ENCODE assay signal across 16 cellular contexts in genomic region chr3:77041156-77041696, GRCh38. TPM values are rescaled to one million over a fixed set of nuclear protein-coding genes. Genes with fewer than 3 reads are reported as not detected.
DNase-seq lines count a peak whose midpoint lies in the region; ATAC-seq and TF ChIP-seq lines count a peak whose summit lies in the region.
"Had no signal": no experiment of that assay in that cellular context is flagged by ENCODE, and none has a peak within 500 bp of the region (broad histone marks: within the 10 kb centered on the region; RNA-seq: fewer than 3 reads in every experiment).

No MANE protein-coding gene starts in this region.

- peak overlapping the region; percentile 92 to 99 (median 95) for H3K4me3 Mint-ChIP-seq in brain
- H3K4me3 Mint-ChIP-seq in activated CD8-positive, alpha-beta memory T cell treated with anti-CD3 and anti-CD28 coated beads, Interleukin-2, amount 10 ng/mL, durations not matched to agents 7 days and 5 days = no peak overlapping the region
- H3K4me3 Mint-ChIP-seq in activated CD4-positive, alpha-beta T cell treated with anti-CD3 and anti-CD28 coated beads, Interleukin-2, amount 10 ng/mL, durations not matched to agents 7 days and 5 days = no peak overlapping the region
- H3K4me3 Mint-ChIP-seq: dendritic cell treated with granulocyte-macrophage colony-stimulating factor and Interleukin-4, amounts not matched to agents 40 ng/mL and 50 ng/mL, for 4 days; T-cell had no signal

- no peak for TF ChIP-seq CTCF in brain (conservative IDR thresholded peaks at IDR 0.05)
- TF ChIP-seq CTCF in lower lobe of right lung (IDR thresholded peaks at IDR 0.05) = no peak

- peaks cover 17% of the 10 kb centered on the region for H3K27me3 Mint-ChIP-seq in brain
- peaks cover 32% of the 10 kb centered on the region for H3K27me3 Mint-ChIP-seq in activated CD8-positive, alpha-beta memory T cell treated with anti-CD3 and anti-CD28 coated beads, Interleukin-2, amount 10 ng/mL, durations not matched to agents 7 days and 5 days
- H3K27me3 Mint-ChIP-seq in activated CD4-positive, alpha-beta T cell treated with anti-CD3 and anti-CD28 coated beads, Interleukin-2, amount 10 ng/mL, durations not matched to agents 7 days and 5 days = peaks cover 36% of the 10 kb centered on the region

- peaks cover 0 to 2% (median 0%) of the 10 kb centered on the region in 5 experiments for H3K9me3 Mint-ChIP-seq in brain
- H3K9me3 Mint-ChIP-seq in activated CD8-positive, alpha-beta memory T cell treated with anti-CD3 and anti-CD28 coated beads, Interleukin-2, amount 10 ng/mL, durations not matched to agents 7 days and 5 days (ENCODE audit: low read depth) = no peaks in the 10 kb centered on the region
- no peaks in the 10 kb centered on the region for H3K9me3 Mint-ChIP-seq in activated CD4-positive, alpha-beta T cell treated with anti-CD3 and anti-CD28 coated beads, Interleukin-2, amount 10 ng/mL, durations not matched to agents 7 days and 5 days
- H3K9me3 Mint-ChIP-seq: dendritic cell treated with granulocyte-macrophage colony-stimulating factor and Interleukin-4, amounts not matched to agents 40 ng/mL and 50 ng/mL, for 4 days had no signal

- H3K36me3 ChIP-seq in lower lobe of right lung = no peaks in the 10 kb centered on the region
- H3K36me3 ChIP-seq: BLaER1, right lobe of liver had no signal

- no peaks in the 10 kb centered on the region for H3K9me3 ChIP-seq in lower lobe of right lung
- H3K9me3 ChIP-seq: right lobe of liver had no signal

- CTCF ChIA-PET in activated CD8-positive, alpha-beta memory T cell treated with anti-CD3 and anti-CD28 coated beads, Interleukin-2, amount 10 ng/mL, durations not matched to agents 7 days and 5 days (lab: Charles Lee) = no interaction called here
- CTCF ChIA-PET in activated CD4-positive, alpha-beta T cell treated with anti-CD3 and anti-CD28 coated beads, Interleukin-2, amount 10 ng/mL, durations not matched to agents 7 days and 5 days (lab: Charles Lee) = no interaction called here

- no peak for ATAC-seq in lower lobe of right lung
- ATAC-seq in activated CD8-positive, alpha-beta memory T cell treated with anti-CD3 and anti-CD28 coated beads, Interleukin-2, amount 10 ng/mL, durations not matched to agents 7 days and 5 days = no peak
- ATAC-seq: right lobe of liver, T-cell had no signal

- no peak overlapping the region for H3K27ac ChIP-seq in lower lobe of right lung
- H3K27ac ChIP-seq: BLaER1, right lobe of liver had no signal

- peaks cover 37% of the 10 kb centered on the region for H3K4me1 Mint-ChIP-seq in brain
- no peaks in the 10 kb centered on the region for H3K4me1 Mint-ChIP-seq in activated CD8-positive, alpha-beta memory T cell treated with anti-CD3 and anti-CD28 coated beads, Interleukin-2, amount 10 ng/mL, durations not matched to agents 7 days and 5 days
- no peaks in the 10 kb centered on the region for H3K4me1 Mint-ChIP-seq in activated CD4-positive, alpha-beta T cell treated with anti-CD3 and anti-CD28 coated beads, Interleukin-2, amount 10 ng/mL, durations not matched to agents 7 days and 5 days

- intact Hi-C loops in lower lobe of right lung (cut with DNase I) = no loop called here

- peaks cover 6% of the 10 kb centered on the region for H3K36me3 Mint-ChIP-seq in brain
- H3K36me3 Mint-ChIP-seq in activated CD8-positive, alpha-beta memory T cell treated with anti-CD3 and anti-CD28 coated beads, Interleukin-2, amount 10 ng/mL, durations not matched to agents 7 days and 5 days = peaks cover 2% of the 10 kb centered on the region
- no peaks in the 10 kb centered on the region for H3K36me3 Mint-ChIP-seq in activated CD4-positive, alpha-beta T cell treated with anti-CD3 and anti-CD28 coated beads, Interleukin-2, amount 10 ng/mL, durations not matched to agents 7 days and 5 days (ENCODE audit: low read depth)
- H3K36me3 Mint-ChIP-seq: T-cell had no signal

- H3K27ac Mint-ChIP-seq in brain = peak overlapping the region; percentile 82 to 98 (median 97)
- no peak overlapping the region for H3K27ac Mint-ChIP-seq in activated CD8-positive, alpha-beta memory T cell treated with anti-CD3 and anti-CD28 coated beads, Interleukin-2, amount 10 ng/mL, durations not matched to agents 7 days and 5 days
- no peak overlapping the region for H3K27ac Mint-ChIP-seq in activated CD4-positive, alpha-beta T cell treated with anti-CD3 and anti-CD28 coated beads, Interleukin-2, amount 10 ng/mL, durations not matched to agents 7 days and 5 days
- H3K27ac Mint-ChIP-seq: dendritic cell treated with granulocyte-macrophage colony-stimulating factor and Interleukin-4, amounts not matched to agents 40 ng/mL and 50 ng/mL, for 4 days had no signal

- POLR2A ChIA-PET in activated CD4-positive, alpha-beta T cell treated with anti-CD3 and anti-CD28 coated beads, Interleukin-2, amount 10 ng/mL, durations not matched to agents 7 days and 5 days (lab: Charles Lee) = no interaction called here

- peaks cover 23% of the 10 kb centered on the region for H3K27me3 ChIP-seq in lower lobe of right lung (ENCODE audit: low read depth)

- DNase-seq in Ammon's horn (ENCODE audit: low spot score) = peak; percentile 8
- peak; percentile 72 for DNase-seq in NCI-H146 (lab: John Stamatoyannopoulos, UW)
- DNase-seq in lower lobe of right lung = no peak
- DNase-seq in GM03348 (ENCODE audit: low spot score) = no peak
- no peak for DNase-seq in activated CD8-positive, alpha-beta memory T cell treated with anti-CD3 and anti-CD28 coated beads, Interleukin-2, amount 10 ng/mL, durations not matched to agents 7 days and 5 days
- no peak for DNase-seq in activated CD4-positive, alpha-beta T cell treated with anti-CD3 and anti-CD28 coated beads, Interleukin-2, amount 10 ng/mL, durations not matched to agents 7 days and 5 days
- no peak for DNase-seq in midbrain (lab: John Stamatoyannopoulos, UW)
- DNase-seq: activated CD4-positive, alpha-beta T cell treated with anti-CD3 and anti-CD28 coated beads for 4 hours; Karpas-422; NCI-H187 treated with DMSO at 0.1 percent for 48 hours; right lobe of liver; stimulated activated naive CD4-positive, alpha-beta T cell treated with Interleukin-2 at 50 U/mL for 16 hours; T-cell had no signal

- peak overlapping the region; percentile 54 for H3K4me3 ChIP-seq in lower lobe of right lung
- H3K4me3 ChIP-seq: BLaER1 had no signal

- H3K4me1 ChIP-seq in lower lobe of right lung = peaks cover 5% of the 10 kb centered on the region

RNA-seq across cellular contexts. Expression of gene ROBO2, which starts 1.3 kb away (rescaled TPM):
- 3.8 TPM for polyA plus RNA-seq in brain (ENCODE audit: insufficient read depth, low read depth, low replicate concordance)
- 11.8 TPM for total RNA-seq in lower lobe of right lung
- not detected for total RNA-seq in activated CD8-positive, alpha-beta memory T cell treated with anti-CD3 and anti-CD28 coated beads, Interleukin-2, amount 10 ng/mL, durations not matched to agents 7 days and 5 days
- not detected for total RNA-seq in activated CD4-positive, alpha-beta T cell treated with anti-CD3 and anti-CD28 coated beads, Interleukin-2, amount 10 ng/mL, durations not matched to agents 7 days and 5 days
- total RNA-seq: T-cell had no signal

Comparison
In these comparisons a context has a peak if more than half of its experiments do, and no peak if none do; other contexts are left out.
1. DNase-seq: peak in Ammon's horn (single experiment) and NCI-H146 (single experiment); none in lower lobe of right lung (single experiment), GM03348 (single experiment), activated CD8-positive, alpha-beta memory T cell treated with anti-CD3 and anti-CD28 coated beads, Interleukin-2, amount 10 ng/mL, durations not matched to agents 7 days and 5 days (single experiment), activated CD4-positive, alpha-beta T cell treated with anti-CD3 and anti-CD28 coated beads, Interleukin-2, amount 10 ng/mL, durations not matched to agents 7 days and 5 days (single experiment) and midbrain (single experiment).
2. H3K27ac Mint-ChIP-seq: peak in brain (5 of 5); none in activated CD8-positive, alpha-beta memory T cell treated with anti-CD3 and anti-CD28 coated beads, Interleukin-2, amount 10 ng/mL, durations not matched to agents 7 days and 5 days (single experiment) and activated CD4-positive, alpha-beta T cell treated with anti-CD3 and anti-CD28 coated beads, Interleukin-2, amount 10 ng/mL, durations not matched to agents 7 days and 5 days (single experiment).
3. H3K4me3 Mint-ChIP-seq: peak in brain (5 of 5); none in activated CD8-positive, alpha-beta memory T cell treated with anti-CD3 and anti-CD28 coated beads, Interleukin-2, amount 10 ng/mL, durations not matched to agents 7 days and 5 days (single experiment) and activated CD4-positive, alpha-beta T cell treated with anti-CD3 and anti-CD28 coated beads, Interleukin-2, amount 10 ng/mL, durations not matched to agents 7 days and 5 days (single experiment).
4. RNA of gene ROBO2, which starts 1.3 kb away (total RNA-seq): 11.8 TPM in lower lobe of right lung (single experiment); not detected in activated CD8-positive, alpha-beta memory T cell treated with anti-CD3 and anti-CD28 coated beads, Interleukin-2, amount 10 ng/mL, durations not matched to agents 7 days and 5 days and not detected in activated CD4-positive, alpha-beta T cell treated with anti-CD3 and anti-CD28 coated beads, Interleukin-2, amount 10 ng/mL, durations not matched to agents 7 days and 5 days; every median in the first group is over 10 times any median in the second.